ENCODE assay signal across 21 cellular contexts in genomic region chr4:160235771-160236170, GRCh38.
"Had no signal": no experiment of that assay in that cellular context is flagged by ENCODE, and none has a peak within 500 bp of the region (broad histone marks: within the 10 kb centered on the region; RNA-seq: fewer than 3 reads in every experiment).

No MANE protein-coding gene starts in this region.

- H3K4me3 ChIP-seq: dorsolateral prefrontal cortex, gastrocnemius medialis, lower lobe of right lung, prostate gland, right atrium auricular region, smooth muscle cell, stomach, testis, tibial artery had no signal

- H3K4me2 ChIP-seq: smooth muscle cell had no signal

- H3K4me1 ChIP-seq: gastrocnemius medialis, lower lobe of right lung, prostate gland, right atrium auricular region, stomach, testis, tibial artery had no signal

- DNase-seq: dorsolateral prefrontal cortex; effector CD4-positive, alpha-beta T cell; gastrocnemius medialis; head of caudate nucleus; left ventricle myocardium superior; lower lobe of right lung; naive thymus-derived CD8-positive, alpha-beta T cell; nephron progenitor cell; stimulated activated CD4-positive, alpha-beta T cell treated with anti-CD3 and anti-CD28 coated beads, Interleukin-12 subunit alpha, Interleukin-12 subunit beta, amount 100 ng/mL, for 4 hours; stimulated activated CD4-positive, alpha-beta T cell treated with anti-CD3 and anti-CD28 coated beads, Interleukin-1b, Interleukin-23, amount 100 ng/mL, for 48 hours; stimulated activated CD4-positive, alpha-beta T cell treated with anti-CD3 and anti-CD28 coated beads, Interleukin-4, amount 100 ng/mL, for 1 hour; stimulated activated CD8-positive, alpha-beta memory T cell treated with anti-CD3 and anti-CD28 coated beads, Interleukin-4, amount 100 ng/mL, for 48 hours; stimulated activated naive CD4-positive, alpha-beta T cell; stomach; testis; tibial artery had no signal

- H3K9me3 ChIP-seq: gastrocnemius medialis, prostate gland, right atrium auricular region, testis, tibial artery had no signal

- H3K4me1 Mint-ChIP-seq: naive thymus-derived CD8-positive, alpha-beta T cell had no signal

- H3K27me3 ChIP-seq: dorsolateral prefrontal cortex, gastrocnemius medialis, right atrium auricular region, stomach, testis, tibial artery had no signal

- H3K36me3 Mint-ChIP-seq: naive thymus-derived CD8-positive, alpha-beta T cell; type B pancreatic cell had no signal

- H3K9me3 Mint-ChIP-seq: nephron progenitor cell, type B pancreatic cell had no signal

- H3K4me3 Mint-ChIP-seq: naive thymus-derived CD8-positive, alpha-beta T cell; nephron progenitor cell; type B pancreatic cell had no signal

- H3K27ac Mint-ChIP-seq: naive thymus-derived CD8-positive, alpha-beta T cell; nephron progenitor cell; type B pancreatic cell had no signal

- ATAC-seq: gastrocnemius medialis; left ventricle myocardium superior; lower lobe of right lung; naive thymus-derived CD8-positive, alpha-beta T cell; sciatic nerve had no signal

- H3K27me3 Mint-ChIP-seq: naive thymus-derived CD8-positive, alpha-beta T cell; type B pancreatic cell had no signal

- H3K27ac ChIP-seq: gastrocnemius medialis, lower lobe of right lung, prostate gland, right atrium auricular region, stomach, testis, tibial artery had no signal

- H3K36me3 ChIP-seq: gastrocnemius medialis, lower lobe of right lung, prostate gland, right atrium auricular region, stomach, tibial artery had no signal
